ENCODE assay signal across 1 cellular context in genomic region chr6:34888874-34889555, GRCh38.
TF ChIP-seq lines count a peak whose summit lies in the region.

Gene ANKS1A, plus strand, starts transcription at chr6:34889255. Its CDS starts 148 bp downstream, at chr6:34889403.

TF ChIP-seq in HepG2, 621 proteins besides CTCF, POLR2A, EP300 and RAD21 (continued from another document and continues in another):
- TF ChIP-seq ARID5B (CRISPR knock-in tag; IDR thresholded peaks at IDR 0.05) = peak; percentile 48; the same call in 1 of the 2 replicates
- 0 out of 2 replicates have a peak, but pooled peaks have one; percentile 12 for TF ChIP-seq ZNF446 (CRISPR knock-in tag; IDR thresholded peaks at IDR 0.05)
- no peak for TF ChIP-seq ATAD3A (CRISPR knock-in tag; IDR thresholded peaks at IDR 0.05)
- peak; percentile 34; the same call in 1 of the 2 replicates for TF ChIP-seq MED1 (CRISPR knock-in tag; IDR thresholded peaks at IDR 0.05)
- TF ChIP-seq ZNF207 (IDR thresholded peaks at IDR 0.05; ENCODE audit: borderline replicate concordance) = no peak
- TF ChIP-seq THAP11 (CRISPR knock-in tag; IDR thresholded peaks at IDR 0.05) = peak; percentile 79
- peak; percentile 63; the same call in 1 of the 2 replicates for TF ChIP-seq HBP1 (CRISPR knock-in tag; IDR thresholded peaks at IDR 0.05; ENCODE audit: low read depth)
- TF ChIP-seq DR1 (CRISPR knock-in tag; IDR thresholded peaks at IDR 0.05) = no peak
- TF ChIP-seq CBX5 (CRISPR knock-in tag; IDR thresholded peaks at IDR 0.05; ENCODE audit: borderline replicate concordance) = no peak
- no peak for TF ChIP-seq ZNF780A (CRISPR knock-in tag; IDR thresholded peaks at IDR 0.05)
- TF ChIP-seq ZNF501 (CRISPR knock-in tag; IDR thresholded peaks at IDR 0.05) = peak; percentile 85
- peak; percentile 64; the same call in 1 of the 2 replicates for TF ChIP-seq ZBTB26 (CRISPR knock-in tag; IDR thresholded peaks at IDR 0.05; ENCODE audit: borderline replicate concordance)
- no peak for TF ChIP-seq JARID2 (CRISPR knock-in tag; IDR thresholded peaks at IDR 0.05; ENCODE audit: insufficient replicate concordance)
- TF ChIP-seq MXI1 (IDR thresholded peaks at IDR 0.05; ENCODE audit: borderline replicate concordance, low read depth, low read length) = peak; percentile 93; the same call in 1 of the 3 replicates
- no peak for TF ChIP-seq PLRG1 (conservative IDR thresholded peaks at IDR 0.05)
- no peak for TF ChIP-seq ZNF337 (CRISPR knock-in tag; IDR thresholded peaks at IDR 0.05; ENCODE audit: borderline replicate concordance, low read depth)
- no peak for TF ChIP-seq ZNF20 (CRISPR knock-in tag; IDR thresholded peaks at IDR 0.05)
- TF ChIP-seq ARNT (IDR thresholded peaks at IDR 0.05) = no peak
- TF ChIP-seq TMF1 (CRISPR knock-in tag; IDR thresholded peaks at IDR 0.05; ENCODE audit: low read depth) = no peak
- no peak for TF ChIP-seq PRDM4 (CRISPR knock-in tag; IDR thresholded peaks at IDR 0.05; ENCODE audit: borderline replicate concordance)
- peak; percentile 91 for TF ChIP-seq RBM39 (IDR thresholded peaks at IDR 0.05; ENCODE audit: low read depth, low read length, poor library complexity, severe bottlenecking)
- no peak for TF ChIP-seq RBM22 (optimal IDR thresholded peaks at IDR 0.05; ENCODE audit: low read length)
- no peak for TF ChIP-seq RAD51 (IDR thresholded peaks at IDR 0.05; ENCODE audit: borderline replicate concordance)
- no peak; the same call in 1 of the 2 replicates for TF ChIP-seq YEATS4 (CRISPR knock-in tag; IDR thresholded peaks at IDR 0.05; ENCODE audit: borderline replicate concordance)
- no peak for TF ChIP-seq NCOA5 (CRISPR knock-in tag; IDR thresholded peaks at IDR 0.05)
- no peak for TF ChIP-seq ZNF18 (CRISPR knock-in tag; IDR thresholded peaks at IDR 0.05; ENCODE audit: insufficient replicate concordance)
- TF ChIP-seq CCAR2 (optimal IDR thresholded peaks at IDR 0.05; ENCODE audit: low read depth, low read length) = no peak
- no peak for TF ChIP-seq ZNF143 (CRISPR knock-in tag; IDR thresholded peaks at IDR 0.05)
- peak; percentile 62; the same call in 1 of the 2 replicates for TF ChIP-seq ZNF691 (CRISPR knock-in tag; IDR thresholded peaks at IDR 0.05; ENCODE audit: borderline replicate concordance, low read depth)
- TF ChIP-seq ZSCAN12 (CRISPR knock-in tag; IDR thresholded peaks at IDR 0.05) = no peak
- no peak for TF ChIP-seq FOXK2 (IDR thresholded peaks at IDR 0.05)
- TF ChIP-seq ZNF746 (CRISPR knock-in tag; IDR thresholded peaks at IDR 0.05) = no peak
- TF ChIP-seq ZNF326 (CRISPR knock-in tag; IDR thresholded peaks at IDR 0.05; ENCODE audit: borderline replicate concordance) = no peak
- TF ChIP-seq KDM5B (CRISPR knock-in tag; IDR thresholded peaks at IDR 0.05; ENCODE audit: borderline replicate concordance) = peak; percentile 75; the same call in 1 of the 2 replicates
- TF ChIP-seq ZBTB42 (CRISPR knock-in tag; IDR thresholded peaks at IDR 0.05) = peak; percentile 75; the same call in 1 of the 2 replicates
- no peak for TF ChIP-seq TBL1XR1 (IDR thresholded peaks at IDR 0.05; ENCODE audit: borderline replicate concordance, low read length, partially characterized antibody)
- TF ChIP-seq ZNF414 (CRISPR knock-in tag; IDR thresholded peaks at IDR 0.05) = peak; percentile 40; the same call in 1 of the 2 replicates
- no peak for TF ChIP-seq ZNF660 (CRISPR knock-in tag; IDR thresholded peaks at IDR 0.05; ENCODE audit: borderline replicate concordance, low read depth)
- TF ChIP-seq ZNF776 (CRISPR knock-in tag; IDR thresholded peaks at IDR 0.05) = peak; percentile 61; the same call in 1 of the 2 replicates
- peak; percentile 12; the same call in 1 of the 2 replicates for TF ChIP-seq HOXD1 (CRISPR knock-in tag; IDR thresholded peaks at IDR 0.05)
- no peak for TF ChIP-seq ZBTB4 (CRISPR knock-in tag; IDR thresholded peaks at IDR 0.05; ENCODE audit: borderline replicate concordance)
- no peak for TF ChIP-seq PHB2 (IDR thresholded peaks at IDR 0.05; ENCODE audit: partially characterized antibody)
- TF ChIP-seq RELA (CRISPR knock-in tag; IDR thresholded peaks at IDR 0.05) = no peak
- peak; percentile 73; the same call in 1 of the 2 replicates for TF ChIP-seq ZBTB20 (CRISPR knock-in tag; IDR thresholded peaks at IDR 0.05; ENCODE audit: borderline replicate concordance, low read depth)
- TF ChIP-seq MYC (CRISPR knock-in tag; IDR thresholded peaks at IDR 0.05; ENCODE audit: borderline replicate concordance) = peak; percentile 85
- TF ChIP-seq SALL2 (CRISPR knock-in tag; IDR thresholded peaks at IDR 0.05) = no peak; the same call in 1 of the 2 replicates
- TF ChIP-seq ZBTB38 (CRISPR knock-in tag; IDR thresholded peaks at IDR 0.05) = peak; percentile 23; the same call in 1 of the 2 replicates
- no peak for TF ChIP-seq BRD4 (CRISPR knock-in tag; IDR thresholded peaks at IDR 0.05)
- TF ChIP-seq ZNF224 (CRISPR knock-in tag; IDR thresholded peaks at IDR 0.05) = no peak; the same call in 1 of the 2 replicates
- TF ChIP-seq ZNF564 (CRISPR knock-in tag; IDR thresholded peaks at IDR 0.05) = no peak
